ENCODE assay signal across 12 cellular contexts in the genomic region with DNA sequence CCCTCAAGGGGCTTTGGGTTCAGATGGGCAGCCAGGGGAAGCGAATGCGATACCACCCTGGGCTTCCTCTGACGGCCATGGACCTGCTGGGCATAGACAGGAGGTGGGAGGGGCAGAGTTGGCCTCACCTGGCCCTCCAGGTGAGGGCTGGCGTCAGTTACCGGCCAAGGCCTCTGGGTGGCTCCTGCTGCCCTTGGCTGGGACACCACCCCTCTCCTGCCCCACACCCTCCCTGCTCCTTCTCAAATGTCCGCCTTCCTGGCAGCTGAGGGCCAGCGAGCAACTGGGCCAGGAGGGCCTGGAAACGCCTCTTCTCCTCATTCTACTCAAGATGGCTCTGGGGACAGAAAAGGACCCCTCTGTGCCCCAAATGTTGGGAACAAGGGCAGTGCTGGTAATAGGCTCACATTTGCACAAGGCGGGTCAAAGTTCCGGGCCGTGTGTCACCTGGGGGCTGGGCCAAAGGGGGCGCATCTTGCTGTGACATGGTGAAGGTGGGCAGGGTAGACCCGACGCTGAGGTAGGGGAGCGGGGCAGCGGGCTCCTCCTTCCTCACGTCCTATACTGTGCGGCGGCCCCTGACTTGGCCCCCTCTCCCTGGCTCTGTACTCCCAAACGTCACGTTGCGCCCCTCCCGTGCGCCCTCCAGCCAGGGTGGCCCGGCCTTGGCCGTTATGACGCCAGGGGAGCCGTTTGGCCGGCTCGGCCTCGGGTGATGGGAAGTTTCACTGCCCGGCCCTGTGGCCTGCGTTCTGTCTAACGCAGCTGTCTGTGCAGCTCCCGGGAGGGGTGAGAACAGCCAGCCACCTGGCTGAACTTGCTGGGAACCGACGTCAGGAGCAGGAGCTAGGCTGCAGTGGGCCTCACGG. TPM values are rescaled to one million over a fixed set of nuclear protein-coding genes. Genes with fewer than 3 reads are reported as not detected.
DNase-seq lines count a peak whose midpoint lies in the region; ATAC-seq and TF ChIP-seq lines count a peak whose summit lies in the region.
"Had no signal": no experiment of that assay in that cellular context is flagged by ENCODE, and none has a peak within 500 bp of the region (broad histone marks: within the 10 kb centered on the region; RNA-seq: fewer than 3 reads in every experiment).

No MANE protein-coding gene starts in this region.

- no peaks in the 10 kb centered on the region for H3K9me3 Mint-ChIP-seq in mesothelial cell of epicardium
- no peaks in the 10 kb centered on the region for H3K9me3 Mint-ChIP-seq in activated T-helper 1 cell treated with anti-CD3 and anti-CD28 coated beads, Interleukin-12 subunit alpha, Interleukin-12 subunit beta, Interleukin-2, Interleukin-4 antibody, amounts not matched to agents 30 ng/mL and 10 ng/mL and 1 ng/mL, durations not matched to agents 14 hours and 24 hours and 36 hours
- H3K9me3 Mint-ChIP-seq: CD4-positive, alpha-beta T cell had no signal

- H3K27ac ChIP-seq in BLaER1 = no peak overlapping the region

- H3K4me1 ChIP-seq in BLaER1 = peaks cover 67% of the 10 kb centered on the region

- intact Hi-C loops in activated T-helper 1 cell treated with anti-CD3 and anti-CD28 coated beads, Interleukin-12 subunit alpha, Interleukin-12 subunit beta, Interleukin-2, Interleukin-4 antibody, amounts not matched to agents 30 ng/mL and 10 ng/mL and 1 ng/mL, durations not matched to agents 14 hours and 24 hours and 36 hours (cut with micrococcal nuclease) = no loop called here

- no peak for ATAC-seq in GM18873 (IDR thresholded peaks at IDR 0.05; ENCODE audit: low FRiP score, unreplicated experiment)
- no peak for ATAC-seq in HG02970 (IDR thresholded peaks at IDR 0.05; ENCODE audit: low FRiP score, unreplicated experiment)

- peaks cover 35% of the 10 kb centered on the region for H4K20me1 ChIP-seq in BLaER1

- H3K27ac Mint-ChIP-seq in mesothelial cell of epicardium = peak overlapping the region; percentile 59
- H3K27ac Mint-ChIP-seq in activated T-helper 1 cell treated with anti-CD3 and anti-CD28 coated beads, Interleukin-12 subunit alpha, Interleukin-12 subunit beta, Interleukin-2, Interleukin-4 antibody, amounts not matched to agents 30 ng/mL and 10 ng/mL and 1 ng/mL, durations not matched to agents 14 hours and 24 hours and 36 hours = no peak overlapping the region
- H3K27ac Mint-ChIP-seq: CD4-positive, alpha-beta T cell had no signal

- peak overlapping the region; percentile 96 for H3K4me2 ChIP-seq in BLaER1

- DNase-seq in NCI-H146 (lab: John Stamatoyannopoulos, UW) (peak; percentile 76), ecto neural progenitor cell (ENCODE audit: low spot score) (peak; percentile 59), mesothelial cell of epicardium (ENCODE audit: low spot score in 2 of 2, unreplicated experiment in 2 of 2) (peak; percentile 52 to 70), GM13977 (ENCODE audit: low spot score) (no peak)
- DNase-seq in activated T-helper 1 cell treated with anti-CD3 and anti-CD28 coated beads, Interleukin-12 subunit alpha, Interleukin-12 subunit beta, Interleukin-2, Interleukin-4 antibody, amounts not matched to agents 30 ng/mL and 10 ng/mL and 1 ng/mL, durations not matched to agents 14 hours and 24 hours and 36 hours (ENCODE audit: low spot score) = no peak
- DNase-seq: activated CD4-positive, alpha-beta T cell treated with anti-CD3 and anti-CD28 coated beads for 48 hours; CD4-positive, alpha-beta T cell; stimulated activated CD4-positive, alpha-beta T cell treated with anti-CD3 and anti-CD28 coated beads, Interleukin-4, amount 100 ng/mL, for 1 hour had no signal

- H3K4me3 ChIP-seq in BLaER1 = no peak overlapping the region

- peaks cover 40% of the 10 kb centered on the region for H3K4me1 Mint-ChIP-seq in mesothelial cell of epicardium
- H3K4me1 Mint-ChIP-seq in activated T-helper 1 cell treated with anti-CD3 and anti-CD28 coated beads, Interleukin-12 subunit alpha, Interleukin-12 subunit beta, Interleukin-2, Interleukin-4 antibody, amounts not matched to agents 30 ng/mL and 10 ng/mL and 1 ng/mL, durations not matched to agents 14 hours and 24 hours and 36 hours (ENCODE audit: low read depth) = no peaks in the 10 kb centered on the region

- TF ChIP-seq CTCF in mesothelial cell of epicardium (IDR thresholded peaks at IDR 0.05; ENCODE audit: unreplicated experiment) (no peak), GM13977 (IDR thresholded peaks at IDR 0.05; ENCODE audit: extremely low read depth, insufficient read depth, missing control alignments) (no peak)

- H3K36me3 ChIP-seq in BLaER1 = no peaks in the 10 kb centered on the region

- peaks cover 47% of the 10 kb centered on the region for H3K27me3 ChIP-seq in BLaER1

- no peak overlapping the region for H3K4me3 Mint-ChIP-seq in mesothelial cell of epicardium
- no peak overlapping the region for H3K4me3 Mint-ChIP-seq in activated T-helper 1 cell treated with anti-CD3 and anti-CD28 coated beads, Interleukin-12 subunit alpha, Interleukin-12 subunit beta, Interleukin-2, Interleukin-4 antibody, amounts not matched to agents 30 ng/mL and 10 ng/mL and 1 ng/mL, durations not matched to agents 14 hours and 24 hours and 36 hours
- H3K4me3 Mint-ChIP-seq: CD4-positive, alpha-beta T cell had no signal

- in situ Hi-C loops in GM13977 (cut with MboI; ENCODE audit: low pct_unique_long_range_greater_than_20kb, low sequenced_read_pairs, unreplicated experiment) = no loop called here

- H3K9ac ChIP-seq in BLaER1 = no peak overlapping the region

- peaks cover 6% of the 10 kb centered on the region for H3K27me3 Mint-ChIP-seq in mesothelial cell of epicardium (ENCODE audit: low read depth)
- no peaks in the 10 kb centered on the region for H3K27me3 Mint-ChIP-seq in activated T-helper 1 cell treated with anti-CD3 and anti-CD28 coated beads, Interleukin-12 subunit alpha, Interleukin-12 subunit beta, Interleukin-2, Interleukin-4 antibody, amounts not matched to agents 30 ng/mL and 10 ng/mL and 1 ng/mL, durations not matched to agents 14 hours and 24 hours and 36 hours (ENCODE audit: insufficient read depth)

- H3K36me3 Mint-ChIP-seq in mesothelial cell of epicardium = no peaks in the 10 kb centered on the region
- H3K36me3 Mint-ChIP-seq in activated T-helper 1 cell treated with anti-CD3 and anti-CD28 coated beads, Interleukin-12 subunit alpha, Interleukin-12 subunit beta, Interleukin-2, Interleukin-4 antibody, amounts not matched to agents 30 ng/mL and 10 ng/mL and 1 ng/mL, durations not matched to agents 14 hours and 24 hours and 36 hours (ENCODE audit: low read depth) = no peaks in the 10 kb centered on the region
- H3K36me3 Mint-ChIP-seq: brain had no signal

- no peaks in the 10 kb centered on the region for H3K9me3 ChIP-seq in BLaER1

RNA-seq across cellular contexts. Expression of a gene that starts 18.1 kb away (rescaled TPM):
- 958 to 1,165 TPM (median 1,080 TPM) in 3 replicates for total RNA-seq in mesothelial cell of epicardium
- total RNA-seq in activated T-helper 1 cell treated with anti-CD3 and anti-CD28 coated beads, Interleukin-12 subunit alpha, Interleukin-12 subunit beta, Interleukin-2, Interleukin-4 antibody, amounts not matched to agents 30 ng/mL and 10 ng/mL and 1 ng/mL, durations not matched to agents 14 hours and 24 hours and 36 hours = not detected in 2 replicates
- total RNA-seq: CD4-positive, alpha-beta T cell had no signal

Comparison
In these comparisons a context has a peak if more than half of its experiments do, and no peak if none do; other contexts are left out.
1. DNase-seq: peak in NCI-H146 (single experiment), ecto neural progenitor cell (single experiment) and mesothelial cell of epicardium (2 of 2); none in GM13977 (single experiment) and activated T-helper 1 cell treated with anti-CD3 and anti-CD28 coated beads, Interleukin-12 subunit alpha, Interleukin-12 subunit beta, Interleukin-2, Interleukin-4 antibody, amounts not matched to agents 30 ng/mL and 10 ng/mL and 1 ng/mL, durations not matched to agents 14 hours and 24 hours and 36 hours (single experiment).
2. RNA of a gene that starts 18.1 kb away (total RNA-seq): 958 to 1,165 TPM in mesothelial cell of epicardium; not detected in activated T-helper 1 cell treated with anti-CD3 and anti-CD28 coated beads, Interleukin-12 subunit alpha, Interleukin-12 subunit beta, Interleukin-2, Interleukin-4 antibody, amounts not matched to agents 30 ng/mL and 10 ng/mL and 1 ng/mL, durations not matched to agents 14 hours and 24 hours and 36 hours; every median in the first group is over 100 times any median in the second.